15 cellular contexts compared by ENCODE assay signal in the genomic region with DNA sequence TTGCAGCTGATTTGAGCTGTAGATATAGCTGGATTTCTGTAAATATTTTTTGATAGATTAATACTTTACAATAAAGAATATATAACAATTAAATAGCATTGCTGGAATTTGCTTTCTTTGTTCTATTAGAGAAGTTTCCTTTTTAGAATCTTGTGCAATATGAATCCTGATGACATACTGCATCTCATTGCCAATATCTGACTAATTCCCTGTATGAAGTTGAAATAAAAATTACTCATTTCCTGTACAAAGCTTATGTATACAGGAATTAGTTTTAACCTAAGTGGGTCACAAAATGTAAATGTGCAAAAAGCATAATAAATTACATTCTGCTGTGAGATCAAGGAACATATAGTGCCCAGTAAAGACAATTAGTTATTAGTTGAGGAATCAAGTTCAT.
DNase-seq lines count a peak whose midpoint lies in the region; FAIRE-seq and TF ChIP-seq lines count a peak whose summit lies in the region.
"Had no signal": no experiment of that assay in that cellular context is flagged by ENCODE, and none has a peak within 500 bp of the region (broad histone marks: within the 10 kb centered on the region; RNA-seq: fewer than 3 reads in every experiment).

No MANE protein-coding gene starts in this region.

- H2AFZ ChIP-seq in mesenchymal stem cell (ENCODE audit: low read depth, low read length), result no peak overlapping the region
- H2AFZ ChIP-seq: parathyroid adenoma had no signal

- no peak overlapping the region for H3K4me3 Mint-ChIP-seq in chondrocyte (ENCODE audit: unreplicated experiment)
- H3K4me3 Mint-ChIP-seq in mesothelial cell of epicardium, result no peak overlapping the region
- H3K4me3 Mint-ChIP-seq: activated CD8-positive, alpha-beta T cell treated with anti-CD3 and anti-CD28 coated beads for 36 hours had no signal

- no peak overlapping the region for H3K23ac ChIP-seq in mesenchymal stem cell (ENCODE audit: low read length in 2 of 2)

- H3K9me3 ChIP-seq in mesenchymal stem cell (ENCODE audit: control insufficient read depth, low read length) (no peaks in the 10 kb centered on the region), suprapubic skin (no peaks in the 10 kb centered on the region)
- H3K9me3 ChIP-seq: colonic mucosa had no signal

- no peaks in the 10 kb centered on the region for H3K27me3 Mint-ChIP-seq in chondrocyte (ENCODE audit: low read depth)
- H3K27me3 Mint-ChIP-seq in mesothelial cell of epicardium (ENCODE audit: low read depth), result no peaks in the 10 kb centered on the region
- H3K27me3 Mint-ChIP-seq: activated CD8-positive, alpha-beta T cell treated with anti-CD3 and anti-CD28 coated beads for 36 hours had no signal

- no peak overlapping the region for H2BK120ac ChIP-seq in mesenchymal stem cell (ENCODE audit: low read depth, low read length)

- no peak overlapping the region for H3K14ac ChIP-seq in mesenchymal stem cell (ENCODE audit: low read length in 2 of 2)

- FAIRE-seq in urothelium cell line (lab: Jason Lieb, UNC), result no peak

- no peak overlapping the region for H3K27ac ChIP-seq in mesenchymal stem cell (ENCODE audit: low read length, poor library complexity, severe bottlenecking)
- H3K27ac ChIP-seq in suprapubic skin, result no peak overlapping the region
- H3K27ac ChIP-seq: colonic mucosa, parathyroid adenoma had no signal

- no peak overlapping the region for H4K8ac ChIP-seq in mesenchymal stem cell (ENCODE audit: low read length)

- TF ChIP-seq CTCF in chondrocyte (IDR thresholded peaks at IDR 0.05) (no peak), mesothelial cell of epicardium (IDR thresholded peaks at IDR 0.05; ENCODE audit: unreplicated experiment) (no peak), suprapubic skin (IDR thresholded peaks at IDR 0.05) (no peak)

- H3K36me3 ChIP-seq in mesenchymal stem cell (ENCODE audit: control insufficient read depth in 1 of 2, insufficient read depth in 2 of 2, low read depth in 1 of 2, low read length in 2 of 2) (no peaks in the 10 kb centered on the region), suprapubic skin (no peaks in the 10 kb centered on the region)
- H3K36me3 ChIP-seq: colonic mucosa had no signal

- no peak overlapping the region for H3K18ac ChIP-seq in mesenchymal stem cell (ENCODE audit: low read depth in 1 of 2, low read length in 2 of 2)

- H3K9me3 Mint-ChIP-seq in chondrocyte (ENCODE audit: low read depth) (no peaks in the 10 kb centered on the region), mesothelial cell of epicardium (no peaks in the 10 kb centered on the region)
- H3K9me3 Mint-ChIP-seq: activated CD8-positive, alpha-beta T cell treated with anti-CD3 and anti-CD28 coated beads for 36 hours had no signal

- H3K27ac Mint-ChIP-seq in chondrocyte (ENCODE audit: unreplicated experiment), result peak overlapping the region; percentile 60
- no peak overlapping the region for H3K27ac Mint-ChIP-seq in mesothelial cell of epicardium
- H3K27ac Mint-ChIP-seq: activated CD8-positive, alpha-beta T cell treated with anti-CD3 and anti-CD28 coated beads for 36 hours had no signal

- H2BK5ac ChIP-seq in mesenchymal stem cell (ENCODE audit: low read depth, low read length, poor library complexity, severe bottlenecking), result no peak overlapping the region

- H4K91ac ChIP-seq in mesenchymal stem cell (ENCODE audit: low read length), result no peak overlapping the region

- no peak overlapping the region for H3K4ac ChIP-seq in mesenchymal stem cell (ENCODE audit: low read depth in 1 of 2, low read length in 2 of 2)

- no peak for TF ChIP-seq POLR2A in suprapubic skin (IDR thresholded peaks at IDR 0.05)

- H3K36me3 Mint-ChIP-seq in chondrocyte (ENCODE audit: low read depth) (no peaks in the 10 kb centered on the region), mesothelial cell of epicardium (no peaks in the 10 kb centered on the region)

- H2BK12ac ChIP-seq in mesenchymal stem cell (ENCODE audit: low read length in 2 of 2), result no peak overlapping the region

- H3K27me3 ChIP-seq in mesenchymal stem cell (ENCODE audit: control insufficient read depth in 1 of 2, insufficient read depth in 1 of 2, low read length in 2 of 2), result no peaks in the 10 kb centered on the region
- no peaks in the 10 kb centered on the region for H3K27me3 ChIP-seq in suprapubic skin
- H3K27me3 ChIP-seq: colonic mucosa had no signal

- no peak overlapping the region for H3K4me2 ChIP-seq in mesenchymal stem cell (ENCODE audit: low read length, poor library complexity, severe bottlenecking)

- no peaks in the 10 kb centered on the region for H3K4me1 ChIP-seq in mesenchymal stem cell (ENCODE audit: control insufficient read depth, insufficient read depth, low read depth, low read length)
- H3K4me1 ChIP-seq in suprapubic skin, result no peaks in the 10 kb centered on the region
- H3K4me1 ChIP-seq: colonic mucosa, parathyroid adenoma had no signal

- H3K4me3 ChIP-seq in mesenchymal stem cell (ENCODE audit: insufficient read depth in 1 of 2, low read depth in 1 of 2, low read length in 2 of 2) (no peak overlapping the region), suprapubic skin (no peak overlapping the region)
- H3K4me3 ChIP-seq: colonic mucosa had no signal

- H3K9ac ChIP-seq in mesenchymal stem cell (ENCODE audit: low read length), result peak overlapping the region; percentile 66
- H3K9ac ChIP-seq: parathyroid adenoma had no signal

- no peak for TF ChIP-seq EP300 in suprapubic skin (IDR thresholded peaks at IDR 0.05)

- no peaks in the 10 kb centered on the region for H3K79me1 ChIP-seq in mesenchymal stem cell (replicated peaks; ENCODE audit: low read length, poor library complexity, severe bottlenecking)

- peak; percentile 4 for DNase-seq in COLO829 (ENCODE audit: low spot score)
- peak; percentile 64 for DNase-seq in NCI-H226
- no peak for DNase-seq in chondrocyte (ENCODE audit: low spot score)
- peak; percentile 56 for DNase-seq in mesenchymal stem cell
- DNase-seq in Ammon's horn (ENCODE audit: low spot score), result no peak
- no peak for DNase-seq in urothelium cell line (ENCODE audit: low spot score)
- no peak for DNase-seq in mesothelial cell of epicardium (ENCODE audit: low spot score in 2 of 2, unreplicated experiment in 2 of 2)
- DNase-seq in suprapubic skin (ENCODE audit: low spot score in 2 of 2), result no peak
- DNase-seq: activated CD8-positive, alpha-beta T cell treated with anti-CD3 and anti-CD28 coated beads for 36 hours; activated naive CD4-positive, alpha-beta T cell treated with Interleukin-2 at 50 U/mL for 16 hours; colonic mucosa; DMS 273 treated with DMSO at 0.1 percent for 48 hours; mesendoderm; T-helper 2 cell had no signal

- H2AK5ac ChIP-seq in mesenchymal stem cell (ENCODE audit: low read length, severe bottlenecking), result no peak overlapping the region

- H2BK15ac ChIP-seq in mesenchymal stem cell (ENCODE audit: low read depth, poor library complexity, severe bottlenecking), result no peak overlapping the region

- H3K4me1 Mint-ChIP-seq in chondrocyte (ENCODE audit: low read depth), result peaks cover 24% of the 10 kb centered on the region
- no peaks in the 10 kb centered on the region for H3K4me1 Mint-ChIP-seq in mesothelial cell of epicardium

Comparison
In these comparisons a context has a peak if more than half of its experiments do, and no peak if none do; other contexts are left out.
1. DNase-seq: peak in COLO829 (single experiment), NCI-H226 (single experiment) and mesenchymal stem cell (single experiment); none in chondrocyte (single experiment), Ammon's horn (single experiment), urothelium cell line (single experiment), mesothelial cell of epicardium (0 of 2) and suprapubic skin (0 of 2).